Comparison of ENCODE assay signal across 17 cellular contexts in the genomic region with DNA sequence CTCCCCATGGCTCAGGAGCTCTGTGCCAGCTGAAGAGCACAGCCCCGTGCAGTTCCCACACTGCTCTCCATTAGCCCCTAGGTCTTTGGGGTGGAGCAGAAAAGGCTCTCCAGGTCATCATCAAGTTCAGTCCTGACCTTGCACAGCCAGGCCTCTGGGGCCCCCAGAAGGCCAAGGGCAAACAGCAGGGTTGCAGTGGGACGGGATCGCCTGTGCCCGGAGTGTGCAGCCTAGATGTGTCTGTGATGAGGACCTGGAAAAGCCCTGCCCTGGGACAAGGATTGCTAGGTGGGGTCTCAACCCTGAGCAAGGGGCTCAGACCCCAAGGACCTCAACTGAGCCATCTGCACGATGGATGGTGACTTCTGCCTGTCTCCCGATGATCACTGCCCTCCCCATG. TPM values are rescaled to one million over a fixed set of nuclear protein-coding genes. Genes with fewer than 3 reads are reported as not detected.
DNase-seq lines count a peak whose midpoint lies in the region; ATAC-seq and TF ChIP-seq lines count a peak whose summit lies in the region.
"Had no signal": no experiment of that assay in that cellular context is flagged by ENCODE, and none has a peak within 500 bp of the region (broad histone marks: within the 10 kb centered on the region; RNA-seq: fewer than 3 reads in every experiment).

No MANE protein-coding gene starts in this region.

- 0 out of 2 replicates have a peak, but pooled peaks cover 6% of the 10 kb centered on the region for H4K20me1 ChIP-seq in IMR-90 (ENCODE audit: insufficient read depth, low read length)

- intact Hi-C loops in IMR-90 (cut with micrococcal nuclease) = no loop called here

- TF ChIP-seq RAD21 in IMR-90 (IDR thresholded peaks at IDR 0.05; ENCODE audit: low read length) = no peak

- peak overlapping the region; percentile 71 for H2BK20ac ChIP-seq in IMR-90 (ENCODE audit: low read depth, low read length)

- peak overlapping the region; percentile 38 for H2AK9ac ChIP-seq in IMR-90 (replicated peaks; ENCODE audit: low read depth, low read length, poor library complexity)

- H3K56ac ChIP-seq in IMR-90 (ENCODE audit: extremely low read depth, insufficient read depth, low read length) = no peak overlapping the region; the same call in 1 of the 2 replicates

- H3K9me3 ChIP-seq in IMR-90 (ENCODE audit: control insufficient read depth, insufficient read depth, low read length) = no peaks in the 10 kb centered on the region; the same call in 1 of the 2 replicates
- H3K9me3 ChIP-seq in mucosa of stomach (ENCODE audit: control insufficient read depth, low read length) = no peaks in the 10 kb centered on the region
- H3K9me3 ChIP-seq in subcutaneous abdominal adipose tissue (ENCODE audit: control insufficient read depth in 5 of 5, low read length in 5 of 5) = no peaks in the 10 kb centered on the region
- H3K9me3 ChIP-seq: BE2C had no signal

- H2BK5ac ChIP-seq in IMR-90 (ENCODE audit: low read depth, low read length, poor library complexity, severe bottlenecking) = peak overlapping the region; percentile 7

- H3K79me1 ChIP-seq in IMR-90 (ENCODE audit: low read depth in 1 of 2, low read length in 2 of 2) = peaks cover 0 to 9% of the 10 kb centered on the region in 2 experiments; a peak in 1 of 4 replicates

- peak overlapping the region; percentile 89 for H2BK120ac ChIP-seq in IMR-90 (ENCODE audit: low read depth, low read length)

- peak overlapping the region; percentile 43 for H3K18ac ChIP-seq in IMR-90 (ENCODE audit: low read depth, low read length)

- WGBS in IMR-90 (ENCODE audit: extremely low coverage in 2 of 2, insufficient read length in 1 of 2), 2 experiments = no CpG with 5 or more reads among the region's 6 CpGs

- no peak for TF ChIP-seq POLR2A in IMR-90 (IDR thresholded peaks at IDR 0.05; ENCODE audit: low read depth, low read length)

- H3K23ac ChIP-seq in IMR-90 (ENCODE audit: low read depth, low read length) = peak overlapping the region; percentile 56; the same call in 1 of the 2 replicates

- H3K36me3 ChIP-seq in IMR-90 (ENCODE audit: control insufficient read depth, insufficient read depth, low read length) (no peaks in the 10 kb centered on the region), mucosa of stomach (ENCODE audit: control insufficient read depth, insufficient read depth, low read length) (no peaks in the 10 kb centered on the region), subcutaneous abdominal adipose tissue (ENCODE audit: control insufficient read depth in 5 of 5, insufficient read depth in 5 of 5, low read length in 5 of 5) (no peaks in the 10 kb centered on the region)
- H3K36me3 ChIP-seq: BE2C had no signal

- no peak for DNase-seq in IMR-90
- DNase-seq in coronary artery (ENCODE audit: low spot score) = no peak
- no peak for DNase-seq in NCI-H1930 (lab: John Stamatoyannopoulos, UW)
- no peak for DNase-seq in AML-193 (lab: John Stamatoyannopoulos, UW)
- DNase-seq: activated CD8-positive, alpha-beta T cell treated with anti-CD3 and anti-CD28 coated beads, Interleukin-2, amount 10 ng/mL, durations not matched to agents 7 days and 5 days; BE2C; MV-4-11; NCI-H2107; NCI-H526 treated with DMSO at 0.1 percent for 48 hours; PC-9; stimulated activated naive B cell treated with anti-CD40 and anti-IgM and Interleukin-4, amounts not matched to agents 10 μg/mL and 1 μg/mL and 100 μg/mL, for 72 hours had no signal

- H3K27ac ChIP-seq in IMR-90 (ENCODE audit: insufficient read depth, low read length) (peak overlapping the region; percentile 38; the same call in 1 of the 2 replicates), coronary artery (peak overlapping the region; percentile 75 to 94), subcutaneous abdominal adipose tissue (ENCODE audit: low read depth, low read length) (peak overlapping the region; percentile 59)
- H3K27ac ChIP-seq: PC-9 had no signal

- peak overlapping the region; percentile 84 for H4K91ac ChIP-seq in IMR-90 (ENCODE audit: insufficient read depth, low read depth, low read length)

- peak overlapping the region; percentile 92 for H4K5ac ChIP-seq in IMR-90 (ENCODE audit: low read depth, low read length)

- POLR2A ChIA-PET in IMR-90 (lab: Charles Lee; ENCODE audit: unreplicated experiment) = interaction anchor here (1.0 kb wide), 1 partner anchor 47 kb away, joined by 3 read pairs; no protein-coding TSS in a partner anchor

- H3K9ac ChIP-seq in IMR-90 (ENCODE audit: low read depth, low read length) (no peak overlapping the region; the same call in 1 of the 2 replicates), mucosa of stomach (ENCODE audit: low read length) (peak overlapping the region; percentile 19), subcutaneous abdominal adipose tissue (ENCODE audit: low read length in 5 of 5) (peak overlapping the region in 2 of 5 donors; percentile 38 to 59)

- peak overlapping the region; percentile 54 to 91; a peak in 2 of 4 replicates for H4K8ac ChIP-seq in IMR-90 (ENCODE audit: low read depth in 2 of 2, low read length in 2 of 2)

- H3K4me2 ChIP-seq in IMR-90 (ENCODE audit: low read depth, low read length) = peak overlapping the region; percentile 50; the same call in 1 of the 2 replicates
- H3K4me2 ChIP-seq: PC-9 had no signal

- peak overlapping the region; percentile 69 for H2AFZ ChIP-seq in IMR-90 (replicated peaks; ENCODE audit: low read length, poor library complexity)
- H2AFZ ChIP-seq: PC-9 had no signal

- in situ Hi-C loops in IMR-90 (cut with MboI; ENCODE audit: low sequenced_read_pairs) = no loop called here

- CTCF ChIA-PET in IMR-90 (lab: Yijun Ruan, JAX) = interaction anchor here (1.2 to 1.7 kb wide), 2 partner anchors 12 to 370 kb away, joined by 4 to 5 read pairs; no protein-coding TSS in a partner anchor

- ATAC-seq in IMR-90 (ENCODE audit: low read depth) = no peak
- ATAC-seq in GM18517 (IDR thresholded peaks at IDR 0.05; ENCODE audit: unreplicated experiment) = no peak
- no peak for ATAC-seq in HG03139 (IDR thresholded peaks at IDR 0.05; ENCODE audit: unreplicated experiment)
- ATAC-seq: activated CD8-positive, alpha-beta T cell treated with anti-CD3 and anti-CD28 coated beads, Interleukin-2, amount 10 ng/mL, durations not matched to agents 7 days and 5 days; activated T-helper 17 cell treated with anti-CD3 and anti-CD28 coated beads, Interleukin-2, amount 50 U/mL, for 72 hours; HCT116; stimulated activated naive B cell treated with anti-CD40 and anti-IgM and Interleukin-4, amounts not matched to agents 10 μg/mL and 1 μg/mL and 100 μg/mL, for 72 hours had no signal

- H3K9me1 ChIP-seq in IMR-90 (ENCODE audit: insufficient read depth, low read length) = peaks cover 22% of the 10 kb centered on the region

- H2BK15ac ChIP-seq in IMR-90 (ENCODE audit: low read depth, low read length) = peak overlapping the region; percentile 76; the same call in 2 of the 3 replicates

- TF ChIP-seq CTCF in IMR-90 (conservative IDR thresholded peaks at IDR 0.05; ENCODE audit: low read depth, low read length) (no peak), coronary artery (IDR thresholded peaks at IDR 0.05) (no peak)

- dilution Hi-C loops in IMR-90 (cut with HindIII; ENCODE audit: low sequenced_read_pairs, unreplicated experiment) = no loop called here

- BruUV-seq in IMR-90 (replicated peaks; lab: Mats Ljungman, UMichigan) = no TSS peak

- H3K27me3 ChIP-seq in IMR-90 (ENCODE audit: control insufficient read depth, insufficient read depth, low read length) (no peaks in the 10 kb centered on the region), mucosa of stomach (ENCODE audit: control insufficient read depth, insufficient read depth, low read length) (no peaks in the 10 kb centered on the region), subcutaneous abdominal adipose tissue (ENCODE audit: control insufficient read depth in 5 of 5, insufficient read depth in 4 of 5, low read length in 5 of 5) (no peaks in the 10 kb centered on the region)
- H3K27me3 ChIP-seq: BE2C had no signal

- peak overlapping the region; percentile 89 for H2AK5ac ChIP-seq in IMR-90 (ENCODE audit: low read depth, low read length)

- H3K4me1 ChIP-seq in IMR-90 (ENCODE audit: control insufficient read depth, insufficient read depth, low read length) (peaks cover 35% of the 10 kb centered on the region), mucosa of stomach (ENCODE audit: control insufficient read depth, insufficient read depth, low read length) (peaks cover 10% of the 10 kb centered on the region), subcutaneous abdominal adipose tissue (ENCODE audit: control insufficient read depth in 5 of 5, insufficient read depth in 5 of 5, low read length in 5 of 5) (peaks cover 27 to 68% (median 52%) of the 10 kb centered on the region in 5 donors)

- peak overlapping the region; percentile 91 for H3K14ac ChIP-seq in IMR-90 (replicated peaks; ENCODE audit: low read depth, low read length)

- H3K4ac ChIP-seq in IMR-90 (ENCODE audit: low read depth, low read length) = peak overlapping the region; percentile 96

- H3K4me3 ChIP-seq in IMR-90 (ENCODE audit: insufficient read depth, low read depth, low read length) (no peak overlapping the region), coronary artery (peak overlapping the region; percentile 71), mucosa of stomach (ENCODE audit: low read length) (no peak overlapping the region), subcutaneous abdominal adipose tissue (ENCODE audit: low read depth in 1 of 5, low read length in 5 of 5) (peak overlapping the region; percentile 33 to 59 (median 57))
- H3K4me3 ChIP-seq: PC-9 had no signal

TF ChIP-seq in IMR-90, 13 proteins besides CTCF, POLR2A, EP300 and RAD21:
- TF ChIP-seq NFE2L2 (IDR thresholded peaks at IDR 0.05; ENCODE audit: low read depth, low read length) (no peak), FOS (IDR thresholded peaks at IDR 0.05; ENCODE audit: low read depth, low read length) (no peak), MXI1 (IDR thresholded peaks at IDR 0.05; ENCODE audit: borderline replicate concordance, low read depth, low read length) (no peak)

RNA-seq across cellular contexts. Expression of a gene that starts 0.5 kb away (rescaled TPM):
- total RNA-seq in IMR-90 (2012; rRNA removed) = 1.7 and 2.2 TPM in 2 replicates
- polyA plus RNA-seq in IMR-90 (2012; rRNA removed) = 0.34 and 0.39 TPM in 2 replicates
- polyA plus RNA-seq in IMR-90 (2012; cell fraction: cytosol; rRNA removed) = 0.54 and 0.75 TPM in 2 replicates
- polyA plus RNA-seq in IMR-90 (2012; cell fraction: nucleus; rRNA removed; ENCODE audit: low replicate concordance) = 0.47 and 0.61 TPM in 2 replicates
- total RNA-seq: activated CD8-positive, alpha-beta T cell treated with anti-CD3 and anti-CD28 coated beads, Interleukin-2, amount 10 ng/mL, durations not matched to agents 7 days and 5 days; PC-9 had no signal

RNA-seq across cellular contexts. Expression of a gene that starts 18.7 kb away (rescaled TPM):
- 3.6 TPM in 2 replicates for total RNA-seq in IMR-90 (2012; rRNA removed)
- polyA plus RNA-seq in IMR-90 (2012; rRNA removed) = 1.8 and 1.9 TPM in 2 replicates
- polyA plus RNA-seq in IMR-90 (2012; cell fraction: cytosol; rRNA removed) = 0.75 and 1.1 TPM in 2 replicates
- polyA plus RNA-seq in IMR-90 (2012; cell fraction: nucleus; rRNA removed; ENCODE audit: low replicate concordance) = 1.9 and 3.0 TPM in 2 replicates

Comparison
In these comparisons a context has a peak if more than half of its experiments do, and no peak if none do; other contexts are left out.
1. H3K4me3 ChIP-seq: peak in coronary artery (single experiment) and subcutaneous abdominal adipose tissue (5 of 5); none in IMR-90 (single experiment) and mucosa of stomach (single experiment).
2. Peak in every context shown above with its lines, with median percentiles within 50 percentile points of each other: H3K27ac ChIP-seq.